ENCODE assay signal across 1 cellular context in the genomic region with DNA sequence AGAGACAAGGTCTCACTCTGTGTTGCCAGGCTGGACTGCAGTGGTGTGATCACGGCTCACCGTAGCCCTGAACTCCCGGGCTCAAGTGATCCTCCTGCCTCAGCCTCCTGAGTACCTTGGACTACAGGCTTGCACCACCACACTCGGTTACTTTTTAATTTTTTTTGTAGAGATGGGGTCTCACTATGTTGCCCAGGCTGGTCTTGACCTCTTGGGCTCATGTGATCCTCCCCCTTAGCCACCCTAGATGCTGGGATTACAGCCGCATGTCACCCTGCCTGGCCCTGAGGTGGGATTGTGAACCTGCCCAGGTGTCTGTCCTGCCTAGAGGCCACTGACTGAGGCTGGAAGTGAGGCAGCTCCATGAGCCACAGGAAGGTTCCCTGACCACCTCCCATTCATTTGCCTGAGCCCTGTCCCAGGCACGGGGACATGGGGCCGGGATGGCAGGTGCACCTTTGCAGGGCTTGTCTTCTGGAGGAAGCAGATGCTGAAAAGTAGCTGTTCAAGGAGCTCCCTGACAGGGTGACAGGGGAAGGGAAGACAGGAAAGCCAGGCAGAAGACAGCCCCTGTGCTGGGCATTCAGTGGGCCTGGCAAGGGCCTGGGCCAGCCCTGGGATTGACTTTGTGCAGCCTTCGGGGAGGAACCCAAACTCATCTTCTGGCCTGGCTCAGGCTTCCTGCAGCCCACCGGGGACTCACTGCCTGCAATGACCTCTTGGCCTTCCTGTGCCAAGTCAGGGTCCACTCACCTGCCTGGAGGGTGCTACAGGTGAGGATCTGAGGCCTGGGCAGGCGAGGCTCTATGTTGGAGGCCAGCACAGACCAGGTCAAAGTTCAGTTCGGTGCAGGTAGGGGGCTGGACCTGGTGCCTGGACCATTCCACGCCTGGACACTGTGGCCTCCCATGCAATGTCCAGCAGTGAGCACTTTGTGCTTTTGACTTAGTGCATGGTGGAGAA.
TF ChIP-seq lines count a peak whose summit lies in the region.

No MANE protein-coding gene starts in this region.

TF ChIP-seq in SK-N-SH, 30 proteins besides CTCF, POLR2A, EP300 and RAD21:
- TF ChIP-seq, protein P1, sequence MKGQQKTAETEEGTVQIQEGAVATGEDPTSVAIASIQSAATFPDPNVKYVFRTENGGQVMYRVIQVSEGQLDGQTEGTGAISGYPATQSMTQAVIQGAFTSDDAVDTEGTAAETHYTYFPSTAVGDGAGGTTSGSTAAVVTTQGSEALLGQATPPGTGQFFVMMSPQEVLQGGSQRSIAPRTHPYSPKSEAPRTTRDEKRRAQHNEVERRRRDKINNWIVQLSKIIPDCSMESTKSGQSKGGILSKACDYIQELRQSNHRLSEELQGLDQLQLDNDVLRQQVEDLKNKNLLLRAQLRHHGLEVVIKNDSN (IDR thresholded peaks at IDR 0.05; ENCODE audit: borderline replicate concordance, low read depth) = no peak
- TF ChIP-seq RXRA (IDR thresholded peaks at IDR 0.05; ENCODE audit: borderline replicate concordance, low read depth) (no peak), YY1 (IDR thresholded peaks at IDR 0.05; ENCODE audit: low read depth) (no peak), NFIC (IDR thresholded peaks at IDR 0.05; ENCODE audit: borderline replicate concordance) (no peak), FOSL2 (IDR thresholded peaks at IDR 0.05; ENCODE audit: borderline replicate concordance, low read depth) (no peak), FOXJ3 (CRISPR knock-in tag; IDR thresholded peaks at IDR 0.05) (no peak), MEF2A (IDR thresholded peaks at IDR 0.05; ENCODE audit: borderline replicate concordance, low read depth) (no peak), EZH2phosphoT487 (IDR thresholded peaks at IDR 0.05; ENCODE audit: borderline replicate concordance, low read depth) (no peak), GATA2 (CRISPR knock-in tag; IDR thresholded peaks at IDR 0.05) (no peak), SMC3 (IDR thresholded peaks at IDR 0.05; ENCODE audit: low read depth, low read length) (no peak)
- TF ChIP-seq, protein P2, sequence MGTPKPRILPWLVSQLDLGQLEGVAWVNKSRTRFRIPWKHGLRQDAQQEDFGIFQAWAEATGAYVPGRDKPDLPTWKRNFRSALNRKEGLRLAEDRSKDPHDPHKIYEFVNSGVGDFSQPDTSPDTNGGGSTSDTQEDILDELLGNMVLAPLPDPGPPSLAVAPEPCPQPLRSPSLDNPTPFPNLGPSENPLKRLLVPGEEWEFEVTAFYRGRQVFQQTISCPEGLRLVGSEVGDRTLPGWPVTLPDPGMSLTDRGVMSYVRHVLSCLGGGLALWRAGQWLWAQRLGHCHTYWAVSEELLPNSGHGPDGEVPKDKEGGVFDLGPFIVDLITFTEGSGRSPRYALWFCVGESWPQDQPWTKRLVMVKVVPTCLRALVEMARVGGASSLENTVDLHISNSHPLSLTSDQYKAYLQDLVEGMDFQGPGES (IDR thresholded peaks at IDR 0.05; ENCODE audit: low read depth, low read length) = no peak
- TF ChIP-seq, protein P3, sequence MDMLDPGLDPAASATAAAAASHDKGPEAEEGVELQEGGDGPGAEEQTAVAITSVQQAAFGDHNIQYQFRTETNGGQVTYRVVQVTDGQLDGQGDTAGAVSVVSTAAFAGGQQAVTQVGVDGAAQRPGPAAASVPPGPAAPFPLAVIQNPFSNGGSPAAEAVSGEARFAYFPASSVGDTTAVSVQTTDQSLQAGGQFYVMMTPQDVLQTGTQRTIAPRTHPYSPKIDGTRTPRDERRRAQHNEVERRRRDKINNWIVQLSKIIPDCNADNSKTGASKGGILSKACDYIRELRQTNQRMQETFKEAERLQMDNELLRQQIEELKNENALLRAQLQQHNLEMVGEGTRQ (IDR thresholded peaks at IDR 0.05; ENCODE audit: borderline replicate concordance, low read depth, low read length) = no peak
- TF ChIP-seq, protein P4, sequence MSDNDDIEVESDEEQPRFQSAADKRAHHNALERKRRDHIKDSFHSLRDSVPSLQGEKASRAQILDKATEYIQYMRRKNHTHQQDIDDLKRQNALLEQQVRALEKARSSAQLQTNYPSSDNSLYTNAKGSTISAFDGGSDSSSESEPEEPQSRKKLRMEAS (IDR thresholded peaks at IDR 0.05; ENCODE audit: low read depth) = no peak
TF ChIP-seq in SK-N-SH: peak in this region for 0.
